ENCODE assay signal across 8 cellular contexts in the genomic region with DNA sequence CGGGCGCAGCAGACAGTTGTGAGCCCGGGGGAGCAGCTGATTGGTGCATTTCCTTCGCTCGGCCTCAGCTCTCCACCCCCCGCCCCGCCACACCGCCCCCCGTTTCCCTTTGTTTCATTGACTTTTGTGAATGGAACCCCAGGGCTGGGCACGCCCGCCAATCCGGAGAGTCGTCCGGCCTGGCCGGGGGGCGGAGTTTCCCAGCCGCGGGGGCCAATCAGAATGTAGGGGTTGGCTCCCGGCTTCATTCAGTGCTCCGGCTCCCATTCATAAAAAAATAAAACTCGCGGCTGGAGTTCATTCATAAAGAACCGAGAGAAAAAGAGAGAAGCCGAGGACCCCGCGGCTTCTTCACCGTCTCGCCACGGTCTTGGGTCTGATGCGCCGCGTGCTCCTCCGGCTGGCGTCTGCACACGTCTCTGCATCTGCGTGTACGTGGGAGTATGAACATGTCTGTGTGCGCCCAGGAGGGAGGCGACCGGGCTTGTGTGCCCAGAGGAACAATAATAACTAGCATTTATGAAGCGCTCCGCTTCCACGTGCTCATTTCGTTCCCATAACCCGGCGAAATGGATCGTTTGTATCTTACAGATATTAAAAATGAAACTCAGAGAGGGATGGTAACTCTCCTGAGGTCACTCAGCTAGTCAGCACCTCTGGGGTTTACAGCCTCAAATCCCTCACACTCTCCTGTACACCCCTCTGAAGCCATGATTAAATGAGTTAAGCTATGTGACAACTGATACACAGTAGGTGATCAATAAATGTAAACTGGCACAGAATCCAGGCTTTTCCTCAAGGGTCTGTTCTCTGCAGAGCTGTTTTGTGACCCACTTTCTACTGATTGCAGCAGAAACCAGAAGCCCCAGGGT. TPM values are rescaled to one million over a fixed set of nuclear protein-coding genes. Genes with fewer than 3 reads are reported as not detected.
DNase-seq lines count a peak whose midpoint lies in the region; ATAC-seq and TF ChIP-seq lines count a peak whose summit lies in the region.

A gene (minus strand): TSS at position 24 of the 872 bp plus-strand sequence. CDS start 723 bp downstream, outside the sequence.

- TF ChIP-seq CTCF in HFF-Myc (IDR thresholded peaks at IDR 0.05; ENCODE audit: low read depth, low read length, missing control alignments): no peak
- TF ChIP-seq CTCF in SU-DHL-6 (IDR thresholded peaks at IDR 0.05; ENCODE audit: insufficient read depth, low read length, poor library complexity, severe bottlenecking): no peak
- no peak for TF ChIP-seq CTCF in ovary (IDR thresholded peaks at IDR 0.05)

- TF ChIP-seq POLR2A in ovary (IDR thresholded peaks at IDR 0.05): no peak

- intact Hi-C loops in Right ventricle myocardium inferior (cut with DNase I): no loop called here
- intact Hi-C loops in ovary (cut with DNase I): no loop called here

- no peak within 1 kb of the TSS for H3K27ac Mint-ChIP-seq in activated naive CD8-positive, alpha-beta T cell treated with anti-CD3 and anti-CD28 coated beads, Interleukin-2, amount 10 ng/mL, durations not matched to agents 7 days and 5 days

- POLR2A ChIA-PET in activated naive CD8-positive, alpha-beta T cell treated with anti-CD3 and anti-CD28 coated beads, Interleukin-2, amount 10 ng/mL, durations not matched to agents 7 days and 5 days (lab: Charles Lee): interaction anchor here (0.6 to 1.9 kb wide), 5 partner anchors 63 to 185 kb away, joined by 3 to 10 read pairs (median 5); a partner anchor contains a TSS

- H3K27me3 ChIP-seq in SU-DHL-6 (ENCODE audit: low read length) (no peaks in the 10 kb centered on the region), ovary (no peaks in the 10 kb centered on the region), thymus (ENCODE audit: control insufficient read depth, insufficient read depth) (peaks cover 69% of the 10 kb centered on the region)

- H3K27me3 Mint-ChIP-seq in activated naive CD8-positive, alpha-beta T cell treated with anti-CD3 and anti-CD28 coated beads, Interleukin-2, amount 10 ng/mL, durations not matched to agents 7 days and 5 days: peaks cover 47% of the 10 kb centered on the region

- H3K9ac ChIP-seq in SU-DHL-6 (ENCODE audit: low read length): peak within 1 kb of the TSS; percentile 55

- H3K4me3 ChIP-seq in HFF-Myc (replicated peaks; ENCODE audit: low read depth, low read length) (peak within 1 kb of the TSS; percentile 59), SU-DHL-6 (ENCODE audit: insufficient read depth, low read length, poor library complexity, severe bottlenecking) (peak within 1 kb of the TSS; percentile 59), ovary (peak within 1 kb of the TSS; percentile 38), thymus (ENCODE audit: low read length) (peak within 1 kb of the TSS; percentile 48)

- no peak within 1 kb of the TSS for H3K27ac ChIP-seq in SU-DHL-6 (ENCODE audit: low read depth, low read length)
- no peak within 1 kb of the TSS for H3K27ac ChIP-seq in ovary
- H3K27ac ChIP-seq in thymus (ENCODE audit: low read depth): no peak within 1 kb of the TSS

- DNase-seq in ELR (ENCODE audit: low read depth) (peak; percentile 97), HFF-Myc (ENCODE audit: extremely low read depth, low read depth) (peak; percentile 69), NCI-H1048 (lab: John Stamatoyannopoulos, UW) (peak; percentile 86), Right ventricle myocardium inferior (ENCODE audit: missing footprints) (peak; percentile 95), ovary (peak; percentile 70 to 89 (median 80))
- peak; percentile 93 for DNase-seq in activated naive CD8-positive, alpha-beta T cell treated with anti-CD3 and anti-CD28 coated beads, Interleukin-2, amount 10 ng/mL, durations not matched to agents 7 days and 5 days

- no peaks in the 10 kb centered on the region for H3F3A ChIP-seq in SU-DHL-6 (ENCODE audit: insufficient read depth)

- peaks cover 17% of the 10 kb centered on the region for H3K4me1 Mint-ChIP-seq in activated naive CD8-positive, alpha-beta T cell treated with anti-CD3 and anti-CD28 coated beads, Interleukin-2, amount 10 ng/mL, durations not matched to agents 7 days and 5 days

- H3K4me2 ChIP-seq in SU-DHL-6 (ENCODE audit: low read depth, low read length, poor library complexity, severe bottlenecking): peak within 1 kb of the TSS; percentile 75

- no peaks in the 10 kb centered on the region for H3K9me3 Mint-ChIP-seq in activated naive CD8-positive, alpha-beta T cell treated with anti-CD3 and anti-CD28 coated beads, Interleukin-2, amount 10 ng/mL, durations not matched to agents 7 days and 5 days

- no peaks in the 10 kb centered on the region for H3K9me2 ChIP-seq in SU-DHL-6 (replicated peaks; ENCODE audit: insufficient read depth, low read length)

- ATAC-seq in activated naive CD8-positive, alpha-beta T cell treated with anti-CD3 and anti-CD28 coated beads, Interleukin-2, amount 10 ng/mL, durations not matched to agents 7 days and 5 days (ENCODE audit: low read depth): peak; percentile 87
- ATAC-seq in Right ventricle myocardium inferior: peak; percentile 91

- peak within 1 kb of the TSS; percentile 73 for H2AFZ ChIP-seq in SU-DHL-6 (ENCODE audit: low read depth, low read length, severe bottlenecking)

- no peaks in the 10 kb centered on the region for H3K36me3 ChIP-seq in SU-DHL-6 (ENCODE audit: low read length)
- no peaks in the 10 kb centered on the region for H3K36me3 ChIP-seq in ovary
- H3K36me3 ChIP-seq in thymus (ENCODE audit: control insufficient read depth, insufficient read depth): no peaks in the 10 kb centered on the region

- no peaks in the 10 kb centered on the region for H4K20me1 ChIP-seq in SU-DHL-6 (ENCODE audit: low read depth, low read length)

- H3K4me1 ChIP-seq in ovary (ENCODE audit: insufficient read depth) (peaks cover 10% of the 10 kb centered on the region), thymus (ENCODE audit: control insufficient read depth, insufficient read depth, low read length) (peaks cover 11% of the 10 kb centered on the region)

- H3K36me3 Mint-ChIP-seq in activated naive CD8-positive, alpha-beta T cell treated with anti-CD3 and anti-CD28 coated beads, Interleukin-2, amount 10 ng/mL, durations not matched to agents 7 days and 5 days: no peaks in the 10 kb centered on the region

- H3K4me3 Mint-ChIP-seq in activated naive CD8-positive, alpha-beta T cell treated with anti-CD3 and anti-CD28 coated beads, Interleukin-2, amount 10 ng/mL, durations not matched to agents 7 days and 5 days: peak within 1 kb of the TSS; percentile 81

- H3K9me3 ChIP-seq in SU-DHL-6 (ENCODE audit: insufficient read depth, low read length): no peaks in the 10 kb centered on the region
- H3K9me3 ChIP-seq in ovary: no peaks in the 10 kb centered on the region
- H3K9me3 ChIP-seq in thymus (ENCODE audit: control insufficient read depth): peaks cover 1% of the 10 kb centered on the region

- 0 to 1% (median 1%) methylated on average over 43 to 47 of the region's 47 CpGs for WGBS in ovary, 3 donors
- 2% methylated on average over 47 of the region's 47 CpGs for WGBS in thymus

- no peak for TF ChIP-seq EP300 in ovary (IDR thresholded peaks at IDR 0.05)

- H3K79me2 ChIP-seq in SU-DHL-6 (ENCODE audit: insufficient read depth, low read length): no peaks in the 10 kb centered on the region

RNA-seq across cellular contexts. Expression of the gene that starts here (rescaled TPM):
- 1 to 10 TPM; 1.6 TPM for total RNA-seq in activated naive CD8-positive, alpha-beta T cell treated with anti-CD3 and anti-CD28 coated beads, Interleukin-2, amount 10 ng/mL, durations not matched to agents 7 days and 5 days
- total RNA-seq in Right ventricle myocardium inferior (0.41 TPM), ovary (1 to 10 TPM in 3 of 7 donors, under 1 TPM in 3, not detected in 1; 0.25 to 5.3 (median 1.1) TPM)
- polyA plus RNA-seq in ovary (under 1 TPM; 0.33 to 0.39 TPM), thymus (0.34 TPM)

Comparison
In these comparisons a context has a peak if more than half of its experiments do, and no peak if none do; other contexts are left out.
1. Peak in DNase-seq and ATAC-seq in Right ventricle myocardium inferior; RNA of the gene not detected or under 1 TPM.